Comparison of ENCODE assay signal across 26 cellular contexts in genomic region chr12:66684222-66684621, GRCh38. TPM values are rescaled to one million over a fixed set of nuclear protein-coding genes. Genes with fewer than 3 reads are reported as not detected.
"Had no signal": no experiment of that assay in that cellular context is flagged by ENCODE, and none has a peak within 500 bp of the region (broad histone marks: within the 10 kb centered on the region; RNA-seq: fewer than 3 reads in every experiment).

No MANE protein-coding gene starts in this region.

- H3K27ac ChIP-seq: KMS-11, RWPE1 had no signal

- H3K4me2 ChIP-seq: KMS-11, SK-N-SH had no signal

- H3K9me3 ChIP-seq: SK-N-SH had no signal

- FAIRE-seq: HTR-8/SVneo, K562 had no signal

- ATAC-seq: K562, Panc1, PC-3, T-cell had no signal

- H3K9ac ChIP-seq: KMS-11, SK-N-SH had no signal

- H3K4me3 ChIP-seq: K562 had no signal

- DNase-seq: Kasumi-1; MM.1S; NCI-H1092 treated with DMSO at 0.1 percent for 48 hours; NCI-H1436; NCI-H187; NCI-H2029; NCI-H2081 treated with DMSO at 0.1 percent for 48 hours; NCI-H2171; NCI-H226; NCI-H446; NCI-H510A; NCI-H524 treated with DMSO at 0.1 percent for 48 hours; NCI-H69; NCI-H774; NK-92 treated with Interleukin-12 subunit alpha and Interleukin-12 subunit beta, amount 100 ng/mL, for 24 hours; PC-3; SHP77; SK-N-SH; SW 1271; T-cell had no signal

RNA-seq across cellular contexts. Expression of gene GRIP1, which starts 5.3 kb away (rescaled TPM):
- polyA plus RNA-seq: IgD-negative memory B cell had no signal
